Comparison of ENCODE assay signal across 8 cellular contexts in genomic region chr6:135053433-135053832, GRCh38. TPM values are rescaled to one million over a fixed set of nuclear protein-coding genes. Genes with fewer than 3 reads are reported as not detected.
DNase-seq lines count a peak whose midpoint lies in the region; ATAC-seq and TF ChIP-seq lines count a peak whose summit lies in the region.

No MANE protein-coding gene starts in this region.

- H3K4me3 ChIP-seq in iPS-18c (ENCODE audit: insufficient read depth, low read depth, low read length) (peak overlapping the region; percentile 96; the same call in 1 of the 2 replicates), suprapubic skin (peak overlapping the region; percentile 92)

- no peaks in the 10 kb centered on the region for H3K9me3 Mint-ChIP-seq in activated T-cell treated with anti-CD3 and anti-CD28 coated beads, Interleukin-2, amount 50 U/mL, for 72 hours
- H3K9me3 Mint-ChIP-seq in activated CD8-positive, alpha-beta T cell treated with anti-CD3 and anti-CD28 coated beads, Interleukin-2, amount 10 ng/mL, durations not matched to agents 7 days and 5 days (ENCODE audit: insufficient read depth) = no peaks in the 10 kb centered on the region

- CTCF ChIA-PET in activated CD8-positive, alpha-beta T cell treated with anti-CD3 and anti-CD28 coated beads, Interleukin-2, amount 10 ng/mL, durations not matched to agents 7 days and 5 days (lab: Charles Lee) = interaction anchor here (0.9 to 3.7 kb wide), 7 partner anchors 10 to 130 kb away, joined by 3 to 24 read pairs (median 6); no protein-coding TSS in a partner anchor
- CTCF ChIA-PET in GM10248 (lab: Yijun Ruan, JAX) = interaction anchor here (1.4 to 4.5 kb wide), 2 partner anchors 33 to 114 kb away, joined by 3 to 36 read pairs; no protein-coding TSS in a partner anchor

- DNase-seq in activated T-cell treated with anti-CD3 and anti-CD28 coated beads, Interleukin-2, amount 50 U/mL, for 72 hours = no peak
- no peak for DNase-seq in activated T-cell treated with anti-CD3 and anti-CD28 coated beads, Interleukin-2, amount 50 U/mL, for 1 hour
- no peak for DNase-seq in activated CD8-positive, alpha-beta T cell treated with anti-CD3 and anti-CD28 coated beads, Interleukin-2, amount 10 ng/mL, durations not matched to agents 7 days and 5 days
- no peak for DNase-seq in suprapubic skin (ENCODE audit: low spot score in 2 of 2)
- DNase-seq in NCI-H1092 (lab: John Stamatoyannopoulos, UW) = no peak
- no peak for DNase-seq in GM10248 (ENCODE audit: extremely low spot score)
- no peak for DNase-seq in NCI-H2196 treated with DMSO at 0.1 percent for 48 hours (lab: John Stamatoyannopoulos, UW; ENCODE audit: unreplicated experiment)

- H3K27ac ChIP-seq in suprapubic skin = no peak overlapping the region

- H3K4me3 Mint-ChIP-seq in activated T-cell treated with anti-CD3 and anti-CD28 coated beads, Interleukin-2, amount 50 U/mL, for 72 hours = peak overlapping the region; percentile 94 to 99
- peak overlapping the region; percentile 97 for H3K4me3 Mint-ChIP-seq in activated CD8-positive, alpha-beta T cell treated with anti-CD3 and anti-CD28 coated beads, Interleukin-2, amount 10 ng/mL, durations not matched to agents 7 days and 5 days

- TF ChIP-seq POLR2A in suprapubic skin (IDR thresholded peaks at IDR 0.05) = no peak

- H3K36me3 Mint-ChIP-seq in activated T-cell treated with anti-CD3 and anti-CD28 coated beads, Interleukin-2, amount 50 U/mL, for 72 hours (ENCODE audit: insufficient read depth in 2 of 2) = peaks cover 16 to 17% of the 10 kb centered on the region in 2 donors
- H3K36me3 Mint-ChIP-seq in activated CD8-positive, alpha-beta T cell treated with anti-CD3 and anti-CD28 coated beads, Interleukin-2, amount 10 ng/mL, durations not matched to agents 7 days and 5 days (ENCODE audit: low read depth) = peaks cover 23% of the 10 kb centered on the region

- peaks cover 25% of the 10 kb centered on the region for H3K4me1 ChIP-seq in suprapubic skin

- H3K9me3 ChIP-seq in iPS-18c (ENCODE audit: control insufficient read depth, insufficient read depth, low read length) = no peaks in the 10 kb centered on the region
- no peaks in the 10 kb centered on the region for H3K9me3 ChIP-seq in suprapubic skin

- H3K36me3 ChIP-seq in suprapubic skin = peaks cover 8% of the 10 kb centered on the region

- POLR2A ChIA-PET in activated CD8-positive, alpha-beta T cell treated with anti-CD3 and anti-CD28 coated beads, Interleukin-2, amount 10 ng/mL, durations not matched to agents 7 days and 5 days (lab: Charles Lee) = interaction anchor here (1.1 to 5.3 kb wide), 7 partner anchors 33 to 130 kb away, joined by 3 to 90 read pairs (median 22); partner anchors contain the start of gene MYB
- POLR2A ChIA-PET in GM10248 (lab: Yijun Ruan, JAX) = no interaction called here

- H3K27me3 ChIP-seq in suprapubic skin = no peaks in the 10 kb centered on the region

- H3K27ac Mint-ChIP-seq in activated T-cell treated with anti-CD3 and anti-CD28 coated beads, Interleukin-2, amount 50 U/mL, for 72 hours = peak overlapping the region; percentile 97
- H3K27ac Mint-ChIP-seq in activated CD8-positive, alpha-beta T cell treated with anti-CD3 and anti-CD28 coated beads, Interleukin-2, amount 10 ng/mL, durations not matched to agents 7 days and 5 days = peak overlapping the region; percentile 98

- TF ChIP-seq EP300 in suprapubic skin (IDR thresholded peaks at IDR 0.05) = no peak

- no peak for ATAC-seq in activated T-cell treated with anti-CD3 and anti-CD28 coated beads, Interleukin-2, amount 50 U/mL, for 72 hours (replicated peaks in 1 of 2)
- no peak for ATAC-seq in activated CD8-positive, alpha-beta T cell treated with anti-CD3 and anti-CD28 coated beads, Interleukin-2, amount 10 ng/mL, durations not matched to agents 7 days and 5 days

- H3K27me3 Mint-ChIP-seq in activated T-cell treated with anti-CD3 and anti-CD28 coated beads, Interleukin-2, amount 50 U/mL, for 72 hours (ENCODE audit: low read depth) = no peaks in the 10 kb centered on the region
- no peaks in the 10 kb centered on the region for H3K27me3 Mint-ChIP-seq in activated CD8-positive, alpha-beta T cell treated with anti-CD3 and anti-CD28 coated beads, Interleukin-2, amount 10 ng/mL, durations not matched to agents 7 days and 5 days (ENCODE audit: low read depth)

- TF ChIP-seq CTCF in suprapubic skin (IDR thresholded peaks at IDR 0.05) (no peak), GM10248 (IDR thresholded peaks at IDR 0.05; ENCODE audit: control extremely low read depth, extremely low read depth, low read depth, missing control alignments) (no peak)

- WGBS in suprapubic skin = 34% methylated on average over 2 of the region's 2 CpGs

- H3K4me1 Mint-ChIP-seq in activated T-cell treated with anti-CD3 and anti-CD28 coated beads, Interleukin-2, amount 50 U/mL, for 72 hours (ENCODE audit: low read depth) = peaks cover 54% of the 10 kb centered on the region
- peaks cover 36% of the 10 kb centered on the region for H3K4me1 Mint-ChIP-seq in activated CD8-positive, alpha-beta T cell treated with anti-CD3 and anti-CD28 coated beads, Interleukin-2, amount 10 ng/mL, durations not matched to agents 7 days and 5 days (ENCODE audit: low read depth)

RNA-seq across cellular contexts. Expression of gene HBS1L, which starts 1.2 kb away (rescaled TPM):
- total RNA-seq in activated T-cell treated with anti-CD3 and anti-CD28 coated beads, Interleukin-2, amount 50 U/mL, for 72 hours = 100 to 1,000 TPM; 175 to 193 TPM
- 10 to 100 TPM; 72.8 to 77.5 TPM for total RNA-seq in activated CD8-positive, alpha-beta T cell treated with anti-CD3 and anti-CD28 coated beads, Interleukin-2, amount 10 ng/mL, durations not matched to agents 7 days and 5 days
- 10 to 100 TPM; 33.9 to 43.0 (median 36.1) TPM for total RNA-seq in suprapubic skin
